In genomic region chr19:42184401-42184861, GRCh38 we compare ENCODE assay signal across 8 cellular contexts. TPM values are rescaled to one million over a fixed set of nuclear protein-coding genes. Genes with fewer than 3 reads are reported as not detected.
DNase-seq lines count a peak whose midpoint lies in the region; ATAC-seq, FAIRE-seq and TF ChIP-seq lines count a peak whose summit lies in the region.

No MANE protein-coding gene starts in this region.

- H3K4me3 ChIP-seq in Jurkat, Clone E6-1 (ENCODE audit: low read length): no peak overlapping the region
- H3K4me3 ChIP-seq in fibroblast of the aortic adventitia (ENCODE audit: low read depth, low read length): no peak overlapping the region

- no peak for FAIRE-seq in D721Med (lab: Jason Lieb, UNC)
- no peak for FAIRE-seq in RCC 7860 (lab: Jason Lieb, UNC)

- DNase-seq in D721Med (ENCODE audit: insufficient read length, low spot score): peak; percentile 51
- DNase-seq in Jurkat, Clone E6-1 (ENCODE audit: low read depth, low spot score): peak; percentile 42
- peak; percentile 13 for DNase-seq in RCC 7860 (ENCODE audit: low spot score)
- peak; percentile 51 to 53 for DNase-seq in activated T-helper 1 cell treated with anti-CD3 and anti-CD28 coated beads, Interleukin-2, amount 50 U/mL, for 16 hours (ENCODE audit: low read depth in 1 of 2, low spot score in 1 of 2)
- DNase-seq in fibroblast of the aortic adventitia (ENCODE audit: low read depth): peak; percentile 95
- peak in 52 of 56 donors; percentile 11 to 83 (median 55) for DNase-seq in nucleus accumbens (lab: John Stamatoyannopoulos, UW)

- ATAC-seq in HG03159 (IDR thresholded peaks at IDR 0.05; ENCODE audit: unreplicated experiment): no peak

- TF ChIP-seq CTCF in D721Med (IDR thresholded peaks at IDR 0.05; ENCODE audit: insufficient read depth, missing control alignments): peak; percentile 90
- peak; percentile 93 for TF ChIP-seq CTCF in fibroblast of the aortic adventitia (IDR thresholded peaks at IDR 0.05; ENCODE audit: insufficient read depth, low read length)

- H3K27ac ChIP-seq in temporal lobe (ENCODE audit: low read depth, low read length): peak overlapping the region; percentile 10

RNA-seq across cellular contexts. Expression of gene DEDD2, which starts 33.0 kb away (rescaled TPM):
- polyA plus RNA-seq in Jurkat, Clone E6-1 (2012; ENCODE audit: insufficient read depth, insufficient read length): 37.5 TPM
- 11.1 and 13.5 TPM in 2 replicates for total RNA-seq in fibroblast of the aortic adventitia (ENCODE audit: low replicate concordance)
- 15.0 TPM for total RNA-seq in temporal lobe

RNA-seq across cellular contexts. Expression of gene ZNF526, which starts 35.7 kb away (rescaled TPM):
- 9.9 TPM for polyA plus RNA-seq in Jurkat, Clone E6-1 (2012; ENCODE audit: insufficient read depth, insufficient read length)
- 6.0 and 13.0 TPM in 2 replicates for total RNA-seq in fibroblast of the aortic adventitia (ENCODE audit: low replicate concordance)
- 3.7 TPM for total RNA-seq in temporal lobe

RNA-seq across cellular contexts. Expression of gene POU2F2, which starts 52.2 kb away (rescaled TPM):
- polyA plus RNA-seq in Jurkat, Clone E6-1 (2012; ENCODE audit: insufficient read depth, insufficient read length): 3.7 TPM
- total RNA-seq in fibroblast of the aortic adventitia (ENCODE audit: low replicate concordance) (0.08 and 0.18 TPM in 2 replicates), temporal lobe (4.9 TPM)

RNA-seq across cellular contexts. Expression of gene GSK3A, which starts 58.0 kb away (rescaled TPM):
- 64.2 TPM for polyA plus RNA-seq in Jurkat, Clone E6-1 (2012; ENCODE audit: insufficient read depth, insufficient read length)
- 3.1 and 18.3 TPM in 2 replicates for total RNA-seq in fibroblast of the aortic adventitia (ENCODE audit: low replicate concordance)
- total RNA-seq in temporal lobe: 57.0 TPM

Comparison
In these comparisons a context has a peak if more than half of its experiments do, and no peak if none do; other contexts are left out.
1. DNase-seq: peak in every context shown above with its lines; median percentile 95 in fibroblast of the aortic adventitia; 55 in nucleus accumbens; 52 in activated T-helper 1 cell treated with anti-CD3 and anti-CD28 coated beads, Interleukin-2, amount 50 U/mL, for 16 hours; 51 in D721Med; 42 in Jurkat, Clone E6-1; 13 in RCC 7860.